In genomic region chr22:46651316-46651715, GRCh38 we compare ENCODE assay signal across 1 cellular context.
TF ChIP-seq lines count a peak whose summit lies in the region.

No MANE protein-coding gene starts in this region.

TF ChIP-seq in H1, 55 proteins besides CTCF, POLR2A, EP300 and RAD21:
- TF ChIP-seq HDAC6 (IDR thresholded peaks at IDR 0.05; ENCODE audit: low read depth, low read length) (no peak), CHD7 (IDR thresholded peaks at IDR 0.05; ENCODE audit: insufficient replicate concordance, low read length) (no peak), FOSL1 (IDR thresholded peaks at IDR 0.05; ENCODE audit: insufficient read depth, low read depth, low read length) (no peak), SAP30 (IDR thresholded peaks at IDR 0.05; ENCODE audit: insufficient read depth, insufficient replicate concordance, low read length) (no peak), BACH1 (IDR thresholded peaks at IDR 0.05; ENCODE audit: low read length) (no peak), TEAD4 (IDR thresholded peaks at IDR 0.05; ENCODE audit: low read depth, low read length) (no peak), CHD1 (IDR thresholded peaks at IDR 0.05; ENCODE audit: low read depth, low read length) (no peak), TAF1 (IDR thresholded peaks at IDR 0.05; ENCODE audit: low read depth, low read length) (no peak), ZNF274 (IDR thresholded peaks at IDR 0.05; ENCODE audit: borderline replicate concordance, extremely low read depth, low read length) (no peak), HDAC2 (IDR thresholded peaks at IDR 0.05; ENCODE audit: borderline replicate concordance in 1 of 2, low read depth in 2 of 2, low read length in 2 of 2) (no peak), JUND (IDR thresholded peaks at IDR 0.05; ENCODE audit: low read length) (no peak), SUZ12 (IDR thresholded peaks at IDR 0.05; ENCODE audit: low read length) (no peak), RBBP5 (IDR thresholded peaks at IDR 0.05; ENCODE audit: borderline replicate concordance, low read depth, low read length) (no peak), GTF2F1 (IDR thresholded peaks at IDR 0.05; ENCODE audit: borderline replicate concordance, low read depth, low read length) (no peak), CEBPB (IDR thresholded peaks at IDR 0.05; ENCODE audit: low read depth, low read length) (no peak), EZH2 (IDR thresholded peaks at IDR 0.05; ENCODE audit: low read depth, low read length, severe bottlenecking) (no peak), CTBP2 (IDR thresholded peaks at IDR 0.05; ENCODE audit: borderline replicate concordance, insufficient read depth, insufficient read length, low read length) (no peak), BRCA1 (IDR thresholded peaks at IDR 0.05; ENCODE audit: low read depth, low read length) (no peak)
